In the genomic region with DNA sequence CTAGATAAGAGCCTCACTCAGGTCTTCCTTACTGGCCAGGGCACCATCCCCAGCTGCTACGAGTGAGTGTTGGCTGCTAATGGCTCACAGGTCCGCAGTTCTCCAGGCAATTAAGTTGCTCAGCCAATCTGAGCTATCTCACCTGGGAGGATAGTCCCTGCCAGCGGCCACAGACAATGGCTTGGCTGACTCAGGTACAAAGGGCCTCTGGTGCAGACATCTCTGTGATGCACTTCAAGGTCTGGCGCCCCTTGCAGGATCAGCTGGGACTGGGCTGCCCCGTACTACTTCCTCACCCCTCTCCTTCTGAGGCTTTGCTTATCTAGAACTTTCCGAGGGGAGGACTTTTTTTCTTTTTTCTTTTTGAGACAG, we compare ENCODE assay signal across 28 cellular contexts. TPM values are rescaled to one million over a fixed set of nuclear protein-coding genes. Genes with fewer than 3 reads are reported as not detected.
DNase-seq lines count a peak whose midpoint lies in the region; ATAC-seq and TF ChIP-seq lines count a peak whose summit lies in the region.
"Had no signal": no experiment of that assay in that cellular context is flagged by ENCODE, and none has a peak within 500 bp of the region (broad histone marks: within the 10 kb centered on the region; RNA-seq: fewer than 3 reads in every experiment).

No MANE protein-coding gene starts in this region.

- BruUV-seq in Caco-2 (replicated peaks; lab: Mats Ljungman, UMichigan), result no TSS peak

- H3K36me3 ChIP-seq in Caco-2 (ENCODE audit: control insufficient read depth, insufficient read depth, low read length) (no peaks in the 10 kb centered on the region), H7 (replicated peaks; ENCODE audit: control insufficient read depth, insufficient read depth, low read length) (no peaks in the 10 kb centered on the region)
- H3K36me3 ChIP-seq: ascending aorta, tibial artery had no signal

- H3K9me3 Mint-ChIP-seq in Caco-2 (ENCODE audit: unreplicated experiment) (peaks cover 6% of the 10 kb centered on the region), WTC11 (peaks cover 8% of the 10 kb centered on the region)
- H3K9me3 Mint-ChIP-seq: activated T-helper 2 cell treated with anti-CD3 and anti-CD28 coated beads, Interferon-gamma antibody, Interleukin-2, Interleukin-4, amounts not matched to agents 10 μg/mL and 5 μg/mL and 100 μg/mL, durations not matched to agents 14 hours and 24 hours and 36 hours; CD8-positive, alpha-beta T cell; central memory CD8-positive, alpha-beta T cell had no signal

- peaks cover 26% of the 10 kb centered on the region for H3K4me1 Mint-ChIP-seq in Caco-2 (ENCODE audit: low read depth, unreplicated experiment)
- peaks cover 4% of the 10 kb centered on the region for H3K4me1 Mint-ChIP-seq in WTC11
- H3K4me1 Mint-ChIP-seq: central memory CD8-positive, alpha-beta T cell; T-helper 17 cell had no signal

- POLR2A ChIA-PET in Caco-2 (lab: Charles Lee) (no interaction called here), WTC11 (lab: Charles Lee) (no interaction called here)

- H3K4me3 ChIP-seq in Caco-2 (ENCODE audit: low read depth, low read length), result no peak overlapping the region
- no peak overlapping the region for H3K4me3 ChIP-seq in H7 (ENCODE audit: insufficient read depth, low read depth, low read length)
- H3K4me3 ChIP-seq: ascending aorta, dorsolateral prefrontal cortex, smooth muscle cell, tibial artery had no signal

- CTCF ChIA-PET in Caco-2 (lab: Charles Lee) (interaction anchor here (1.0 kb wide), 1 partner anchor 10 kb away, joined by 3 read pairs; no protein-coding TSS in a partner anchor), WTC11 (lab: Charles Lee) (interaction anchor here (0.6 to 1.8 kb wide), 9 partner anchors 9 to 244 kb away, joined by 3 to 9 read pairs (median 4); a partner anchor contains a TSS)

- no peaks in the 10 kb centered on the region for H3K27me3 ChIP-seq in Caco-2 (replicated peaks; ENCODE audit: control insufficient read depth, insufficient read depth, low read length)
- H3K27me3 ChIP-seq in H7 (ENCODE audit: control insufficient read depth, insufficient read depth, low read length), result no peaks in the 10 kb centered on the region
- H3K27me3 ChIP-seq: ascending aorta, dorsolateral prefrontal cortex had no signal

- H3K4me1 ChIP-seq in Caco-2, result peaks cover 31% of the 10 kb centered on the region
- H3K4me1 ChIP-seq: ascending aorta, tibial artery had no signal

- H3K4me3 Mint-ChIP-seq in Caco-2 (ENCODE audit: unreplicated experiment) (no peak overlapping the region), WTC11 (no peak overlapping the region)
- H3K4me3 Mint-ChIP-seq: activated naive CD8-positive, alpha-beta T cell; CD8-positive, alpha-beta T cell; central memory CD8-positive, alpha-beta T cell; naive B cell; stimulated activated naive CD8-positive, alpha-beta T cell treated with anti-CD3 and anti-CD28 coated beads, Interleukin-15, Interleukin-2, amounts not matched to agents 100 ng/mL and 50 ng/mL, for 24 hours; T-helper 17 cell had no signal

- no peaks in the 10 kb centered on the region for H3K9me3 ChIP-seq in Caco-2
- H3K9me3 ChIP-seq: ascending aorta had no signal

- TF ChIP-seq CTCF in Caco-2 (IDR thresholded peaks at IDR 0.05; ENCODE audit: insufficient read depth in 1 of 2, low read depth in 1 of 2, low read length in 1 of 2, severe bottlenecking in 1 of 2, unreplicated experiment in 1 of 2), result no peak
- TF ChIP-seq CTCF in WTC11 (IDR thresholded peaks at IDR 0.05), result no peak

- no peaks in the 10 kb centered on the region for H3K27me3 Mint-ChIP-seq in Caco-2 (ENCODE audit: insufficient read depth, unreplicated experiment)
- peaks cover 5% of the 10 kb centered on the region for H3K27me3 Mint-ChIP-seq in WTC11 (ENCODE audit: low read depth)
- H3K27me3 Mint-ChIP-seq: activated naive CD8-positive, alpha-beta T cell had no signal

- peak; percentile 95 for ATAC-seq in WTC11
- ATAC-seq in HG02763 (IDR thresholded peaks at IDR 0.05; ENCODE audit: unreplicated experiment), result no peak
- ATAC-seq in left ventricle myocardium superior, result no peak
- ATAC-seq: CD8-positive, alpha-beta T cell; T-helper 17 cell had no signal

- no peaks in the 10 kb centered on the region for H3K36me3 Mint-ChIP-seq in Caco-2 (ENCODE audit: insufficient read depth, unreplicated experiment)
- no peaks in the 10 kb centered on the region for H3K36me3 Mint-ChIP-seq in WTC11
- H3K36me3 Mint-ChIP-seq: CD8-positive, alpha-beta T cell had no signal

- DNase-seq in Caco-2, result peak; percentile 32 to 53
- peak; percentile 79 for DNase-seq in H7
- DNase-seq in WTC11 (ENCODE audit: low spot score), result peak; percentile 41
- DNase-seq in iPS-NIHi11 (ENCODE audit: low spot score), result peak; percentile 61
- DNase-seq in left ventricle myocardium superior, result no peak
- DNase-seq in activated CD4-positive, alpha-beta T cell treated with anti-CD3 and anti-CD28 coated beads for 48 hours, result no peak
- DNase-seq: activated CD8-positive, alpha-beta memory T cell treated with anti-CD3 and anti-CD28 coated beads, Interleukin-2, amount 50 U/mL, for 4 hours; CD8-positive, alpha-beta T cell; DMS79; dorsolateral prefrontal cortex; hippocampal formation; Kasumi-1; kidney; naive B cell; NCI-H1105 treated with DMSO at 0.1 percent for 48 hours; NCI-H2107; NCI-H526; nucleus accumbens; stimulated activated CD4-positive, alpha-beta T cell treated with anti-CD3 and anti-CD28 coated beads, Interleukin-4, amount 100 ng/mL, for 4 hours; T-helper 17 cell; tibial artery had no signal

- intact Hi-C loops in Caco-2 (cut with micrococcal nuclease; ENCODE audit: unreplicated experiment), result no loop called here
- intact Hi-C loops in left ventricle myocardium superior (cut with micrococcal nuclease), result no loop called here

- H3K27ac Mint-ChIP-seq in Caco-2 (ENCODE audit: unreplicated experiment) (no peak overlapping the region), WTC11 (no peak overlapping the region)
- H3K27ac Mint-ChIP-seq: activated naive CD8-positive, alpha-beta T cell; activated T-helper 2 cell treated with anti-CD3 and anti-CD28 coated beads, Interferon-gamma antibody, Interleukin-2, Interleukin-4, amounts not matched to agents 10 μg/mL and 5 μg/mL and 100 μg/mL, durations not matched to agents 14 hours and 24 hours and 36 hours; CD8-positive, alpha-beta T cell; naive B cell; stimulated activated naive CD8-positive, alpha-beta T cell treated with anti-CD3 and anti-CD28 coated beads, Interleukin-15, Interleukin-2, amounts not matched to agents 100 ng/mL and 50 ng/mL, for 24 hours; T-helper 17 cell had no signal

TF ChIP-seq in WTC11, 78 proteins besides CTCF, POLR2A, EP300 and RAD21 (continues in another document):
- TF ChIP-seq JUN (CRISPR knock-in tag; IDR thresholded peaks at IDR 0.05), result no peak
- no peak for TF ChIP-seq ZNF138 (CRISPR knock-in tag; conservative IDR thresholded peaks at IDR 0.05)
- TF ChIP-seq, protein P1, sequence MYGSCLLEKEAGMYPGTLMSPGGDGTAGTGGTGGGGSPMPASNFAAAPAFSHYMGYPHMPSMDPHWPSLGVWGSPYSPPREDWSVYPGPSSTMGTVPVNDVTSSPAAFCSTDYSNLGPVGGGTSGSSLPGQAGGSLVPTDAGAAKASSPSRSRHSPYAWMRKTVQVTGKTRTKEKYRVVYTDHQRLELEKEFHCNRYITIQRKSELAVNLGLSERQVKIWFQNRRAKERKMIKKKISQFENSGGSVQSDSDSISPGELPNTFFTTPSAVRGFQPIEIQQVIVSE (CRISPR knock-in tag; IDR thresholded peaks at IDR 0.05; ENCODE audit: borderline replicate concordance), result no peak
- TF ChIP-seq, protein P2, sequence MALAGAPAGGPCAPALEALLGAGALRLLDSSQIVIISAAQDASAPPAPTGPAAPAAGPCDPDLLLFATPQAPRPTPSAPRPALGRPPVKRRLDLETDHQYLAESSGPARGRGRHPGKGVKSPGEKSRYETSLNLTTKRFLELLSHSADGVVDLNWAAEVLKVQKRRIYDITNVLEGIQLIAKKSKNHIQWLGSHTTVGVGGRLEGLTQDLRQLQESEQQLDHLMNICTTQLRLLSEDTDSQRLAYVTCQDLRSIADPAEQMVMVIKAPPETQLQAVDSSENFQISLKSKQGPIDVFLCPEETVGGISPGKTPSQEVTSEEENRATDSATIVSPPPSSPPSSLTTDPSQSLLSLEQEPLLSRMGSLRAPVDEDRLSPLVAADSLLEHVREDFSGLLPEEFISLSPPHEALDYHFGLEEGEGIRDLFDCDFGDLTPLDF (CRISPR knock-in tag; IDR thresholded peaks at IDR 0.05), result no peak
- TF ChIP-seq, protein P3, sequence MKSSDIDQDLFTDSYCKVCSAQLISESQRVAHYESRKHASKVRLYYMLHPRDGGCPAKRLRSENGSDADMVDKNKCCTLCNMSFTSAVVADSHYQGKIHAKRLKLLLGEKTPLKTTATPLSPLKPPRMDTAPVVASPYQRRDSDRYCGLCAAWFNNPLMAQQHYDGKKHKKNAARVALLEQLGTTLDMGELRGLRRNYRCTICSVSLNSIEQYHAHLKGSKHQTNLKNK (CRISPR knock-in tag; IDR thresholded peaks at IDR 0.05), result no peak
- no peak for TF ChIP-seq CBFB (CRISPR knock-in tag; IDR thresholded peaks at IDR 0.05; ENCODE audit: low read depth)
- TF ChIP-seq OVOL2 (CRISPR knock-in tag; IDR thresholded peaks at IDR 0.05; ENCODE audit: borderline replicate concordance), result no peak
- TF ChIP-seq, protein P4, sequence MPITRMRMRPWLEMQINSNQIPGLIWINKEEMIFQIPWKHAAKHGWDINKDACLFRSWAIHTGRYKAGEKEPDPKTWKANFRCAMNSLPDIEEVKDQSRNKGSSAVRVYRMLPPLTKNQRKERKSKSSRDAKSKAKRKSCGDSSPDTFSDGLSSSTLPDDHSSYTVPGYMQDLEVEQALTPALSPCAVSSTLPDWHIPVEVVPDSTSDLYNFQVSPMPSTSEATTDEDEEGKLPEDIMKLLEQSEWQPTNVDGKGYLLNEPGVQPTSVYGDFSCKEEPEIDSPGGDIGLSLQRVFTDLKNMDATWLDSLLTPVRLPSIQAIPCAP (CRISPR knock-in tag; IDR thresholded peaks at IDR 0.05), result no peak
- TF ChIP-seq SP1 (CRISPR knock-in tag; conservative IDR thresholded peaks at IDR 0.05), result no peak
- TF ChIP-seq NR2C2 (CRISPR knock-in tag; IDR thresholded peaks at IDR 0.05), result no peak
- TF ChIP-seq, protein P5, sequence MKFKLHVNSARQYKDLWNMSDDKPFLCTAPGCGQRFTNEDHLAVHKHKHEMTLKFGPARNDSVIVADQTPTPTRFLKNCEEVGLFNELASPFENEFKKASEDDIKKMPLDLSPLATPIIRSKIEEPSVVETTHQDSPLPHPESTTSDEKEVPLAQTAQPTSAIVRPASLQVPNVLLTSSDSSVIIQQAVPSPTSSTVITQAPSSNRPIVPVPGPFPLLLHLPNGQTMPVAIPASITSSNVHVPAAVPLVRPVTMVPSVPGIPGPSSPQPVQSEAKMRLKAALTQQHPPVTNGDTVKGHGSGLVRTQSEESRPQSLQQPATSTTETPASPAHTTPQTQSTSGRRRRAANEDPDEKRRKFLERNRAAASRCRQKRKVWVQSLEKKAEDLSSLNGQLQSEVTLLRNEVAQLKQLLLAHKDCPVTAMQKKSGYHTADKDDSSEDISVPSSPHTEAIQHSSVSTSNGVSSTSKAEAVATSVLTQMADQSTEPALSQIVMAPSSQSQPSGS (CRISPR knock-in tag; IDR thresholded peaks at IDR 0.05; ENCODE audit: borderline replicate concordance, low read depth), result no peak
- TF ChIP-seq JAZF1 (CRISPR knock-in tag; IDR thresholded peaks at IDR 0.05), result no peak

RNA-seq across cellular contexts. Expression of a gene that starts 49.2 kb away (rescaled TPM):
- total RNA-seq in Caco-2 (2022), result 187 and 198 TPM in 2 replicates
- 7.1 and 8.1 TPM in 2 replicates for total RNA-seq in H7 (2014; rRNA removed; shearing (Covaris generic))
- total RNA-seq in WTC11 (2021), result 15.2 to 16.7 TPM (median 16.4 TPM) in 3 replicates
- total RNA-seq in left ventricle myocardium superior, result 96.4 TPM
- total RNA-seq: CD8-positive, alpha-beta T cell; T-helper 17 cell had no signal

Comparison
In these comparisons a context has a peak if more than half of its experiments do, and no peak if none do; other contexts are left out.
1. DNase-seq: peak in Caco-2 (2 of 2), H7 (single experiment), WTC11 (single experiment) and iPS-NIHi11 (single experiment); none in left ventricle myocardium superior (single experiment) and activated CD4-positive, alpha-beta T cell treated with anti-CD3 and anti-CD28 coated beads for 48 hours (single experiment).